ENCODE assay signal across 8 cellular contexts in genomic region chr2:199979841-199980628, GRCh38. TPM values are rescaled to one million over a fixed set of nuclear protein-coding genes. Genes with fewer than 3 reads are reported as not detected.
DNase-seq lines count a peak whose midpoint lies in the region; ATAC-seq and TF ChIP-seq lines count a peak whose summit lies in the region.

No MANE protein-coding gene starts in this region.

- H3K9me3 ChIP-seq in A673 (ENCODE audit: low read depth, low read length, poor library complexity, severe bottlenecking) (no peaks in the 10 kb centered on the region), upper lobe of right lung (no peaks in the 10 kb centered on the region)

- H3K4me1 Mint-ChIP-seq in progenitor cell of endocrine pancreas (ENCODE audit: low read depth): peaks cover 16% of the 10 kb centered on the region

- H3K36me3 Mint-ChIP-seq in activated naive CD4-positive, alpha-beta T cell treated with anti-CD3 and anti-CD28 coated beads, Interleukin-2, amount 50 U/mL, for 72 hours: peaks cover 6 to 17% of the 10 kb centered on the region in 2 donors
- H3K36me3 Mint-ChIP-seq in progenitor cell of endocrine pancreas (ENCODE audit: insufficient read depth): no peaks in the 10 kb centered on the region

- H3K27ac ChIP-seq in A673 (ENCODE audit: low read depth, low read length, poor library complexity, severe bottlenecking) (no peak overlapping the region), upper lobe of right lung (no peak overlapping the region)

- H3K27me3 ChIP-seq in A673 (replicated peaks; ENCODE audit: insufficient read depth, low read depth, low read length, poor library complexity) (no peaks in the 10 kb centered on the region), upper lobe of right lung (no peaks in the 10 kb centered on the region)

- H3K4me3 Mint-ChIP-seq in progenitor cell of endocrine pancreas (ENCODE audit: low read depth): peak overlapping the region; percentile 65

- H3K36me3 ChIP-seq in A673 (ENCODE audit: insufficient read depth, low read length, poor library complexity, severe bottlenecking) (no peaks in the 10 kb centered on the region), upper lobe of right lung (no peaks in the 10 kb centered on the region)

- no peak overlapping the region for H3K27ac Mint-ChIP-seq in activated naive CD4-positive, alpha-beta T cell treated with anti-CD3 and anti-CD28 coated beads, Interleukin-2, amount 50 U/mL, for 72 hours
- H3K27ac Mint-ChIP-seq in progenitor cell of endocrine pancreas: no peak overlapping the region

- peaks cover 0 to 6% of the 10 kb centered on the region in 2 donors for H3K9me3 Mint-ChIP-seq in activated naive CD4-positive, alpha-beta T cell treated with anti-CD3 and anti-CD28 coated beads, Interleukin-2, amount 50 U/mL, for 72 hours
- no peaks in the 10 kb centered on the region for H3K9me3 Mint-ChIP-seq in progenitor cell of endocrine pancreas (ENCODE audit: low read depth)

- intact Hi-C loops in A673 (cut with micrococcal nuclease; ENCODE audit: unreplicated experiment) (loop anchor here (2.0 to 10.0 kb wide), 6 partner anchors 327 to 1195 kb away; partner anchors contain the start of gene SPATS2L), cardiac septum (cut with DNase I) (loop anchor here (2.0 to 5.0 kb wide), 2 partner anchors 501 to 727 kb away; no protein-coding TSS in a partner anchor), upper lobe of right lung (cut with DNase I) (loop anchor here (5.0 kb wide), 1 partner anchor 497 kb away; no protein-coding TSS in a partner anchor)

- DNase-seq in A673 (ENCODE audit: low spot score) (peak; percentile 83), LHCN-M2 (ENCODE audit: low read depth) (peak; percentile 88), SKM-1 treated with dmso at 0.1 percent for 144 hours (lab: John Stamatoyannopoulos, UW; ENCODE audit: unreplicated experiment) (peak; percentile 22), cardiac septum (ENCODE audit: low spot score) (peak; percentile 83), progenitor cell of endocrine pancreas (ENCODE audit: low spot score, unreplicated experiment) (peak; percentile 76), upper lobe of right lung (peak; percentile 86)
- peak; percentile 65 to 89 for DNase-seq in activated naive CD4-positive, alpha-beta T cell treated with anti-CD3 and anti-CD28 coated beads, Interleukin-2, amount 50 U/mL, for 72 hours (ENCODE audit: low spot score in 2 of 2)

- POLR2A ChIA-PET in A673 (lab: Charles Lee; ENCODE audit: low non-redundant PET): no interaction called here

- TF ChIP-seq CTCF in A673 (conservative IDR thresholded peaks at IDR 0.05; ENCODE audit: low read depth, low read length): peak; percentile 92
- TF ChIP-seq CTCF in progenitor cell of endocrine pancreas (IDR thresholded peaks at IDR 0.05; ENCODE audit: unreplicated experiment): peak; percentile 98
- peak; percentile 89 for TF ChIP-seq CTCF in upper lobe of right lung (IDR thresholded peaks at IDR 0.05)

- H3K4me1 ChIP-seq in A673 (ENCODE audit: insufficient read depth, low read length, poor library complexity, severe bottlenecking): no peaks in the 10 kb centered on the region
- peaks cover 4% of the 10 kb centered on the region for H3K4me1 ChIP-seq in upper lobe of right lung

- no peak overlapping the region for H3K4me3 ChIP-seq in A673 (ENCODE audit: low read depth, low read length, poor library complexity, severe bottlenecking)
- H3K4me3 ChIP-seq in upper lobe of right lung: no peak overlapping the region

- CTCF ChIA-PET in A673 (lab: Charles Lee): interaction anchor here (0.6 to 0.9 kb wide), 2 partner anchors 40 to 501 kb away, joined by 3 to 4 read pairs; no protein-coding TSS in a partner anchor

- H3K27me3 Mint-ChIP-seq in progenitor cell of endocrine pancreas: no peaks in the 10 kb centered on the region

- ATAC-seq in GM18498 (IDR thresholded peaks at IDR 0.05; ENCODE audit: unreplicated experiment) (peak; percentile 44), upper lobe of right lung (peak; percentile 85)
- ATAC-seq in activated naive CD4-positive, alpha-beta T cell treated with anti-CD3 and anti-CD28 coated beads, Interleukin-2, amount 50 U/mL, for 72 hours: peak in 1 of 2 donors; percentile 28

- no TSS peak for BruUV-seq in A673 (replicated peaks; lab: Mats Ljungman, UMichigan)

RNA-seq across cellular contexts. Expression of gene MAIP1, which starts 24.7 kb away (rescaled TPM):
- total RNA-seq in A673 (2021) (31.0 TPM in 2 replicates), LHCN-M2 (2014; rRNA removed) (23.2 and 26.7 TPM in 2 replicates), cardiac septum (20.6 TPM), progenitor cell of endocrine pancreas (18.8 and 20.4 TPM in 2 replicates), upper lobe of right lung (13.1 TPM)
- polyA plus RNA-seq in LHCN-M2 (2012): 10.8 TPM
- 10 to 100 TPM; 25.9 to 29.6 TPM for total RNA-seq in activated naive CD4-positive, alpha-beta T cell treated with anti-CD3 and anti-CD28 coated beads, Interleukin-2, amount 50 U/mL, for 72 hours

RNA-seq across cellular contexts. Expression of gene TYW5, which starts 24.7 kb away (rescaled TPM):
- total RNA-seq in A673 (2021): 6.9 and 8.1 TPM in 2 replicates
- total RNA-seq in LHCN-M2 (2014; rRNA removed): 4.4 and 5.0 TPM in 2 replicates
- 2.5 TPM for polyA plus RNA-seq in LHCN-M2 (2012)
- total RNA-seq in activated naive CD4-positive, alpha-beta T cell treated with anti-CD3 and anti-CD28 coated beads, Interleukin-2, amount 50 U/mL, for 72 hours: 10 to 100 TPM in 1 of 2 donors, 1 to 10 TPM in 1; 8.3 to 13.7 TPM
- total RNA-seq in cardiac septum: 3.1 TPM
- 16.6 and 17.9 TPM in 2 replicates for total RNA-seq in progenitor cell of endocrine pancreas
- 7.5 TPM for total RNA-seq in upper lobe of right lung

Comparison
In these comparisons a context has a peak if more than half of its experiments do, and no peak if none do; other contexts are left out.
1. DNase-seq: peak in every context shown above with its lines; median percentile 88 in LHCN-M2; 86 in upper lobe of right lung; 83 in A673; 83 in cardiac septum; 77 in activated naive CD4-positive, alpha-beta T cell treated with anti-CD3 and anti-CD28 coated beads, Interleukin-2, amount 50 U/mL, for 72 hours; 76 in progenitor cell of endocrine pancreas; 22 in SKM-1 treated with dmso at 0.1 percent for 144 hours.